Comparison of ENCODE assay signal across 8 cellular contexts in the genomic region with DNA sequence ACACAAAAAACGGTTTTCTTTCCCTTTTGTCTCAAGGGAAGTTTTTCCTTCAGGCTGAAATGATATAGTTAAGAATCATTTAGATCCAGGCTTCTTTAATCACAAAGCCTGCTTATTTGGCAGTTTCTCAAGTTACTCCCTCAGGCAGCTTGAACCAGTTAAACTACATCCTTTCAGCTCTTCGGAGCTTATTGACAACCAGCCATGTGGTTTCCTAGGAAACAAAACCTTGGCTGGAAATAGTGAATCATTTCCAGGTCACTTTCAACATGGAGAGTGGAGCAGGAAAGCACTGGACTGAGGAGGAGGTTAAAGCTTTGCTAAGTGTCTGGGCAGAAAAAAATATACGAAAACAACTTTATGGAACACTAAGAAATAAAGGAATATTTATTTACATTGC. TPM values are rescaled to one million over a fixed set of nuclear protein-coding genes. Genes with fewer than 3 reads are reported as not detected.
DNase-seq lines count a peak whose midpoint lies in the region; ATAC-seq, FAIRE-seq and TF ChIP-seq lines count a peak whose summit lies in the region.

No MANE protein-coding gene starts in this region.

- H3K4me1 Mint-ChIP-seq in activated CD8-positive, alpha-beta T cell treated with anti-CD3 and anti-CD28 coated beads, Interleukin-2, amount 10 ng/mL, durations not matched to agents 7 days and 5 days (ENCODE audit: low read depth) = peaks cover 21% of the 10 kb centered on the region

- H3K4me3 Mint-ChIP-seq in activated CD8-positive, alpha-beta T cell treated with anti-CD3 and anti-CD28 coated beads, Interleukin-2, amount 10 ng/mL, durations not matched to agents 7 days and 5 days = no peak overlapping the region

- H3K27me3 ChIP-seq in gastroesophageal sphincter (no peaks in the 10 kb centered on the region), pancreas (no peaks in the 10 kb centered on the region)

- H3K36me3 ChIP-seq in gastroesophageal sphincter (peaks cover 0 to 10% of the 10 kb centered on the region in 2 donors), pancreas (no peaks in the 10 kb centered on the region)

- CTCF ChIA-PET in activated CD8-positive, alpha-beta T cell treated with anti-CD3 and anti-CD28 coated beads, Interleukin-2, amount 10 ng/mL, durations not matched to agents 7 days and 5 days (lab: Charles Lee) = interaction anchor here (0.6 to 2.2 kb wide), 2 partner anchors 11 to 15 kb away, joined by 3 to 7 read pairs; no protein-coding TSS in a partner anchor

- POLR2A ChIA-PET in activated CD8-positive, alpha-beta T cell treated with anti-CD3 and anti-CD28 coated beads, Interleukin-2, amount 10 ng/mL, durations not matched to agents 7 days and 5 days (lab: Charles Lee) = interaction anchor here (1.6 kb wide), 1 partner anchor 23 kb away, joined by 7 read pairs; a partner anchor contains a TSS

- intact Hi-C loops in pancreas (cut with DNase I) = no loop called here

- no peaks in the 10 kb centered on the region for H3K27me3 Mint-ChIP-seq in activated CD8-positive, alpha-beta T cell treated with anti-CD3 and anti-CD28 coated beads, Interleukin-2, amount 10 ng/mL, durations not matched to agents 7 days and 5 days (ENCODE audit: low read depth)

- H3K9me3 Mint-ChIP-seq in activated CD8-positive, alpha-beta T cell treated with anti-CD3 and anti-CD28 coated beads, Interleukin-2, amount 10 ng/mL, durations not matched to agents 7 days and 5 days (ENCODE audit: insufficient read depth) = no peaks in the 10 kb centered on the region

- peaks cover 0 to 26% (median 3%) of the 10 kb centered on the region in 3 donors for H3K4me1 ChIP-seq in gastroesophageal sphincter
- peaks cover 3 to 6% (median 5%) of the 10 kb centered on the region in 3 donors for H3K4me1 ChIP-seq in pancreas

- peak; percentile 58 to 73 for DNase-seq in NCI-H1930 (lab: John Stamatoyannopoulos, UW)
- no peak for DNase-seq in activated CD8-positive, alpha-beta T cell treated with anti-CD3 and anti-CD28 coated beads, Interleukin-2, amount 10 ng/mL, durations not matched to agents 7 days and 5 days
- peak in 3 of 6 donors; percentile 72 to 83 (median 82) for DNase-seq in pancreas
- DNase-seq in stimulated activated CD4-positive, alpha-beta T cell treated with anti-CD3 and anti-CD28 coated beads, Interleukin-12 subunit alpha, Interleukin-12 subunit beta, amount 100 ng/mL, for 4 hours = no peak
- DNase-seq in central memory CD4-positive, alpha-beta T cell = no peak
- no peak for DNase-seq in stimulated activated CD4-positive, alpha-beta T cell treated with anti-CD3 and anti-CD28 coated beads, Interleukin-15, amount 100 ng/mL, for 24 hours

- no peak for TF ChIP-seq POLR2A in gastroesophageal sphincter (IDR thresholded peaks at IDR 0.05)

- H3K4me3 ChIP-seq in gastroesophageal sphincter (peak overlapping the region; percentile 19 to 33), pancreas (peak overlapping the region in 1 of 4 donors; percentile 13)

- no peak overlapping the region for H3K27ac Mint-ChIP-seq in activated CD8-positive, alpha-beta T cell treated with anti-CD3 and anti-CD28 coated beads, Interleukin-2, amount 10 ng/mL, durations not matched to agents 7 days and 5 days

- no peak for TF ChIP-seq CTCF in gastroesophageal sphincter (IDR thresholded peaks at IDR 0.05)
- TF ChIP-seq CTCF in pancreas (IDR thresholded peaks at IDR 0.05) = no peak

- ATAC-seq in GM21786 (IDR thresholded peaks at IDR 0.05; ENCODE audit: unreplicated experiment) (peak; percentile 47), gastroesophageal sphincter (peak; percentile 95), pancreas (peak; percentile 97 to 100 (median 98))
- ATAC-seq in activated CD8-positive, alpha-beta T cell treated with anti-CD3 and anti-CD28 coated beads, Interleukin-2, amount 10 ng/mL, durations not matched to agents 7 days and 5 days = peak; percentile 39

- no peak for TF ChIP-seq EP300 in gastroesophageal sphincter (IDR thresholded peaks at IDR 0.05)

- peak overlapping the region; percentile 21 to 54 (median 52) for H3K27ac ChIP-seq in gastroesophageal sphincter
- peak overlapping the region in 3 of 4 donors; percentile 40 to 72 (median 53) for H3K27ac ChIP-seq in pancreas

- H3K36me3 Mint-ChIP-seq in activated CD8-positive, alpha-beta T cell treated with anti-CD3 and anti-CD28 coated beads, Interleukin-2, amount 10 ng/mL, durations not matched to agents 7 days and 5 days (ENCODE audit: low read depth) = peaks cover 20% of the 10 kb centered on the region

- WGBS in gastroesophageal sphincter (ENCODE audit: low coverage in 1 of 2), 2 donors = 2 to 3% methylated on average over 3 of the region's 3 CpGs
- WGBS in pancreas, 2 donors = 2 to 5% methylated on average over 3 of the region's 3 CpGs

- H3K9me3 ChIP-seq in gastroesophageal sphincter (no peaks in the 10 kb centered on the region), pancreas (no peaks in the 10 kb centered on the region)

- peak; percentile 98 for FAIRE-seq in pancreas (lab: Jason Lieb, UNC)

RNA-seq across cellular contexts. Expression of a gene that starts 23.0 kb away (rescaled TPM):
- 1 to 10 TPM; 8.5 to 9.9 TPM for total RNA-seq in activated CD8-positive, alpha-beta T cell treated with anti-CD3 and anti-CD28 coated beads, Interleukin-2, amount 10 ng/mL, durations not matched to agents 7 days and 5 days
- total RNA-seq in gastroesophageal sphincter = 10 to 100 TPM in 2 of 4 donors, 1 to 10 TPM in 2; 4.5 to 13.1 (median 9.5) TPM
- 1 to 10 TPM; 2.2 to 7.3 (median 4.7) TPM for total RNA-seq in pancreas
- 1 to 10 TPM; 1.9 to 5.2 TPM for polyA plus RNA-seq in pancreas

RNA-seq across cellular contexts. Expression of a gene that starts 25.2 kb away (rescaled TPM):
- 10 to 100 TPM; 29.0 to 32.5 TPM for total RNA-seq in activated CD8-positive, alpha-beta T cell treated with anti-CD3 and anti-CD28 coated beads, Interleukin-2, amount 10 ng/mL, durations not matched to agents 7 days and 5 days
- total RNA-seq in gastroesophageal sphincter (1 to 10 TPM; 2.5 to 8.8 (median 4.1) TPM), pancreas (1 to 10 TPM; 4.6 to 10.0 (median 6.3) TPM)
- polyA plus RNA-seq in pancreas = 1 to 10 TPM; 1.6 to 3.1 TPM

RNA-seq across cellular contexts. Expression of a gene that starts 25.8 kb away (rescaled TPM):
- 100 to 1,000 TPM; 180 to 188 TPM for total RNA-seq in activated CD8-positive, alpha-beta T cell treated with anti-CD3 and anti-CD28 coated beads, Interleukin-2, amount 10 ng/mL, durations not matched to agents 7 days and 5 days
- 10 to 100 TPM; 18.8 to 26.0 (median 24.4) TPM for total RNA-seq in gastroesophageal sphincter
- total RNA-seq in pancreas = 10 to 100 TPM; 11.1 to 32.0 (median 22.5) TPM
- polyA plus RNA-seq in pancreas = 10 to 100 TPM; 16.5 to 20.1 TPM

RNA-seq across cellular contexts. Expression of a gene that starts 57.2 kb away (rescaled TPM):
- 100 to 1,000 TPM; 131 to 132 TPM for total RNA-seq in activated CD8-positive, alpha-beta T cell treated with anti-CD3 and anti-CD28 coated beads, Interleukin-2, amount 10 ng/mL, durations not matched to agents 7 days and 5 days
- total RNA-seq in gastroesophageal sphincter (10 to 100 TPM; 43.6 to 55.6 (median 48.1) TPM), pancreas (100 to 1,000 TPM in 1 of 6 donors, 10 to 100 TPM in 5; 61.1 to 103 (median 72.4) TPM)
- polyA plus RNA-seq in pancreas = 10 to 100 TPM; 20.8 to 32.7 TPM

Comparison
In these comparisons a context has a peak if more than half of its experiments do, and no peak if none do; other contexts are left out.
1. ATAC-seq: peak in every context shown above with its lines; median percentile 98 in pancreas; 95 in gastroesophageal sphincter; 47 in GM21786; 39 in activated CD8-positive, alpha-beta T cell treated with anti-CD3 and anti-CD28 coated beads, Interleukin-2, amount 10 ng/mL, durations not matched to agents 7 days and 5 days.
2. DNase-seq: peak in NCI-H1930 (2 of 2); none in activated CD8-positive, alpha-beta T cell treated with anti-CD3 and anti-CD28 coated beads, Interleukin-2, amount 10 ng/mL, durations not matched to agents 7 days and 5 days (single experiment), stimulated activated CD4-positive, alpha-beta T cell treated with anti-CD3 and anti-CD28 coated beads, Interleukin-12 subunit alpha, Interleukin-12 subunit beta, amount 100 ng/mL, for 4 hours (single experiment), central memory CD4-positive, alpha-beta T cell (single experiment) and stimulated activated CD4-positive, alpha-beta T cell treated with anti-CD3 and anti-CD28 coated beads, Interleukin-15, amount 100 ng/mL, for 24 hours (single experiment).
3. RNA of a gene that starts 25.8 kb away (total RNA-seq): 180 to 188 TPM in activated CD8-positive, alpha-beta T cell treated with anti-CD3 and anti-CD28 coated beads, Interleukin-2, amount 10 ng/mL, durations not matched to agents 7 days and 5 days; 18.8 to 26.0 TPM in gastroesophageal sphincter and 11.1 to 32.0 TPM in pancreas; every median in the first group is over 4 times any median in the second.